In the genomic region with DNA sequence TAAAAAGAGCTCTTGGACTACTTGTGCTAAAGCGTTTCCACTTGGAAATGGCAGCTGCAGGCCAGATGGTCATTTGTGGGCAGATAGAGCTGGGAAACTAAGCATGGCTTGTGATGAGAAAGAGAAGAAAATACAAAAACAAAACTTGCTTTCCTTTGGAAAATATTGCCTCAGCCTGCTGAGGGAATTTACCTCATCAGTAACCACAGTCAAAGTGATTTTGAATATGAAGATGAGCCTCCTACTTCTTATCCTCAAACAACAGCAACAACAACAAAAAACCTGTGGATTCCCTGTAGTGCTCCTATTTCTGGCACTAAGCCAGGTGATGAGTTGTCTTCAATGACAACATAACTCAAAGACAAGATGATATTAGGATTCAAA, we compare ENCODE assay signal across 2 cellular contexts.
TF ChIP-seq lines count a peak whose summit lies in the region.

No MANE protein-coding gene starts in this region.

TF ChIP-seq in HepG2, 621 proteins besides CTCF, POLR2A, EP300 and RAD21 (continued from another document):
- TF ChIP-seq LCORL (IDR thresholded peaks at IDR 0.05) (0 out of 2 replicates have a peak, but pooled peaks have one; percentile 37), LCORL (CRISPR knock-in tag; IDR thresholded peaks at IDR 0.05) (no peak), ZNF263 (CRISPR knock-in tag; IDR thresholded peaks at IDR 0.05) (no peak)

TF ChIP-seq in K562, 482 proteins besides CTCF, POLR2A, EP300 and RAD21:
- TF ChIP-seq, protein P1, sequence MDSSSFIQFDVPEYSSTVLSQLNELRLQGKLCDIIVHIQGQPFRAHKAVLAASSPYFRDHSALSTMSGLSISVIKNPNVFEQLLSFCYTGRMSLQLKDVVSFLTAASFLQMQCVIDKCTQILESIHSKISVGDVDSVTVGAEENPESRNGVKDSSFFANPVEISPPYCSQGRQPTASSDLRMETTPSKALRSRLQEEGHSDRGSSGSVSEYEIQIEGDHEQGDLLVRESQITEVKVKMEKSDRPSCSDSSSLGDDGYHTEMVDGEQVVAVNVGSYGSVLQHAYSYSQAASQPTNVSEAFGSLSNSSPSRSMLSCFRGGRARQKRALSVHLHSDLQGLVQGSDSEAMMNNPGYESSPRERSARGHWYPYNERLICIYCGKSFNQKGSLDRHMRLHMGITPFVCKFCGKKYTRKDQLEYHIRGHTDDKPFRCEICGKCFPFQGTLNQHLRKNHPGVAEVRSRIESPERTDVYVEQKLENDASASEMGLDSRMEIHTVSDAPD (CRISPR knock-in tag; IDR thresholded peaks at IDR 0.05) = no peak
- no peak for TF ChIP-seq ZNF431 (CRISPR knock-in tag; IDR thresholded peaks at IDR 0.05)
- peak; percentile 26; the same call in 1 of the 2 replicates for TF ChIP-seq NFIX (CRISPR knock-in tag; IDR thresholded peaks at IDR 0.05; ENCODE audit: low read depth)
- no peak for TF ChIP-seq ZNF174 (CRISPR knock-in tag; IDR thresholded peaks at IDR 0.05)
- no peak for TF ChIP-seq ZNF23 (CRISPR knock-in tag; IDR thresholded peaks at IDR 0.05)
- TF ChIP-seq SMAD3 (CRISPR knock-in tag; conservative IDR thresholded peaks at IDR 0.05) = no peak
- no peak for TF ChIP-seq SAP30 (IDR thresholded peaks at IDR 0.05; ENCODE audit: borderline replicate concordance, insufficient read depth, low read depth, low read length, poor library complexity, severe bottlenecking)
- TF ChIP-seq, protein P2, sequence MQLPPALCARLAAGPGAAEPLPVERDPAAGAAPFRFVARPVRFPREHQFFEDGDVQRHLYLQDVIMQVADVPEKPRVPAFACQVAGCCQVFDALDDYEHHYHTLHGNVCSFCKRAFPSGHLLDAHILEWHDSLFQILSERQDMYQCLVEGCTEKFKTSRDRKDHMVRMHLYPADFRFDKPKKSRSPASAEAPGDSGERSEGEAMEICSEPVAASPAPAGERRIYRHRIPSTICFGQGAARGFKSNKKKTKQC (CRISPR knock-in tag; IDR thresholded peaks at IDR 0.05) = no peak
- no peak for TF ChIP-seq ZNF507 (tag; conservative IDR thresholded peaks at IDR 0.05)
- TF ChIP-seq, protein P3, sequence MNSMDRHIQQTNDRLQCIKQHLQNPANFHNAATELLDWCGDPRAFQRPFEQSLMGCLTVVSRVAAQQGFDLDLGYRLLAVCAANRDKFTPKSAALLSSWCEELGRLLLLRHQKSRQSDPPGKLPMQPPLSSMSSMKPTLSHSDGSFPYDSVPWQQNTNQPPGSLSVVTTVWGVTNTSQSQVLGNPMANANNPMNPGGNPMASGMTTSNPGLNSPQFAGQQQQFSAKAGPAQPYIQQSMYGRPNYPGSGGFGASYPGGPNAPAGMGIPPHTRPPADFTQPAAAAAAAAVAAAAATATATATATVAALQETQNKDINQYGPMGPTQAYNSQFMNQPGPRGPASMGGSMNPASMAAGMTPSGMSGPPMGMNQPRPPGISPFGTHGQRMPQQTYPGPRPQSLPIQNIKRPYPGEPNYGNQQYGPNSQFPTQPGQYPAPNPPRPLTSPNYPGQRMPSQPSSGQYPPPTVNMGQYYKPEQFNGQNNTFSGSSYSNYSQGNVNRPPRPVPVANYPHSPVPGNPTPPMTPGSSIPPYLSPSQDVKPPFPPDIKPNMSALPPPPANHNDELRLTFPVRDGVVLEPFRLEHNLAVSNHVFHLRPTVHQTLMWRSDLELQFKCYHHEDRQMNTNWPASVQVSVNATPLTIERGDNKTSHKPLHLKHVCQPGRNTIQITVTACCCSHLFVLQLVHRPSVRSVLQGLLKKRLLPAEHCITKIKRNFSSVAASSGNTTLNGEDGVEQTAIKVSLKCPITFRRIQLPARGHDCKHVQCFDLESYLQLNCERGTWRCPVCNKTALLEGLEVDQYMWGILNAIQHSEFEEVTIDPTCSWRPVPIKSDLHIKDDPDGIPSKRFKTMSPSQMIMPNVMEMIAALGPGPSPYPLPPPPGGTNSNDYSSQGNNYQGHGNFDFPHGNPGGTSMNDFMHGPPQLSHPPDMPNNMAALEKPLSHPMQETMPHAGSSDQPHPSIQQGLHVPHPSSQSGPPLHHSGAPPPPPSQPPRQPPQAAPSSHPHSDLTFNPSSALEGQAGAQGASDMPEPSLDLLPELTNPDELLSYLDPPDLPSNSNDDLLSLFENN (IDR thresholded peaks at IDR 0.05; ENCODE audit: low read depth in 2 of 2, low read length in 2 of 2) = no peak
- TF ChIP-seq NFIC (IDR thresholded peaks at IDR 0.05) = peak; percentile 75
- TF ChIP-seq RUNX1 (IDR thresholded peaks at IDR 0.05; ENCODE audit: low read depth) = no peak
- TF ChIP-seq HNRNPLL (IDR thresholded peaks at IDR 0.05; ENCODE audit: low read depth, low read length, poor library complexity, severe bottlenecking) = no peak
- no peak for TF ChIP-seq JUNB (CRISPR knock-in tag; conservative IDR thresholded peaks at IDR 0.05)
- TF ChIP-seq ILF3 (IDR thresholded peaks at IDR 0.05; ENCODE audit: borderline replicate concordance) = no peak
- no peak for TF ChIP-seq TCF7 (IDR thresholded peaks at IDR 0.05; ENCODE audit: borderline replicate concordance)
- TF ChIP-seq SREBF2 (CRISPR knock-in tag; IDR thresholded peaks at IDR 0.05) = no peak
- TF ChIP-seq ZEB2 (IDR thresholded peaks at IDR 0.05) = no peak
